8 cellular contexts compared by ENCODE assay signal in genomic region chr17:58659714-58660084, GRCh38. TPM values are rescaled to one million over a fixed set of nuclear protein-coding genes. Genes with fewer than 3 reads are reported as not detected.
DNase-seq lines count a peak whose midpoint lies in the region; ATAC-seq and TF ChIP-seq lines count a peak whose summit lies in the region.
"Not testable (repeated sequence)": the region's sequence is repeated elsewhere in the genome, so short reads cannot be mapped to it uniquely, and the experiment has no call there.

No MANE protein-coding gene starts in this region.

- POLR2A ChIA-PET in T-cell (lab: Charles Lee) = interaction anchor here (0.6 to 3.2 kb wide), 2 partner anchors 28 to 30 kb away, joined by 7 to 29 read pairs; no protein-coding TSS in a partner anchor

- DNase-seq in AG10803 (ENCODE audit: low read depth); HL-60 (ENCODE audit: low read depth in 1 of 2, low spot score in 1 of 2); T-cell; activated naive CD8-positive, alpha-beta T cell treated with anti-CD3 and anti-CD28 coated beads for 36 hours; effector memory CD8-positive, alpha-beta T cell; nephron progenitor cell; stimulated activated naive CD8-positive, alpha-beta T cell treated with anti-CD3 and anti-CD28 coated beads, Interleukin-15, amount 100 ng/mL, for 72 hours: not testable (repeated sequence)

- H3K4me3 Mint-ChIP-seq in T-cell (peak overlapping the region; percentile 78 to 87 (median 79)), nephron progenitor cell (peak overlapping the region; percentile 82)
- H3K4me3 Mint-ChIP-seq in activated naive CD8-positive, alpha-beta T cell treated with anti-CD3 and anti-CD28 coated beads for 36 hours = peak overlapping the region; percentile 75
- H3K4me3 Mint-ChIP-seq in effector memory CD8-positive, alpha-beta T cell = peak overlapping the region; percentile 78 to 91
- H3K4me3 Mint-ChIP-seq in stimulated activated naive CD8-positive, alpha-beta T cell treated with anti-CD3 and anti-CD28 coated beads, Interleukin-15, amount 100 ng/mL, for 72 hours = peak overlapping the region; percentile 65 to 70

- H3K27me3 Mint-ChIP-seq in T-cell; activated naive CD8-positive, alpha-beta T cell treated with anti-CD3 and anti-CD28 coated beads for 36 hours; effector memory CD8-positive, alpha-beta T cell; stimulated activated naive CD8-positive, alpha-beta T cell treated with anti-CD3 and anti-CD28 coated beads, Interleukin-15, amount 100 ng/mL, for 72 hours: not testable (repeated sequence)
- peaks cover 12% of the 10 kb centered on the region for H3K27me3 Mint-ChIP-seq in nephron progenitor cell (ENCODE audit: low read depth, poor library complexity)

- peaks cover 19 to 25% (median 20%) of the 10 kb centered on the region in 3 donors for H3K4me1 Mint-ChIP-seq in T-cell
- H3K4me1 Mint-ChIP-seq in activated naive CD8-positive, alpha-beta T cell treated with anti-CD3 and anti-CD28 coated beads for 36 hours = peaks cover 19% of the 10 kb centered on the region
- peaks cover 12 to 14% of the 10 kb centered on the region in 2 donors for H3K4me1 Mint-ChIP-seq in effector memory CD8-positive, alpha-beta T cell (ENCODE audit: low read depth in 2 of 2)
- peaks cover 13% of the 10 kb centered on the region for H3K4me1 Mint-ChIP-seq in nephron progenitor cell
- H3K4me1 Mint-ChIP-seq in stimulated activated naive CD8-positive, alpha-beta T cell treated with anti-CD3 and anti-CD28 coated beads, Interleukin-15, amount 100 ng/mL, for 72 hours = peaks cover 19% of the 10 kb centered on the region

- H3K27ac ChIP-seq in HL-60 (replicated peaks) = peak overlapping the region; percentile 94

- peak overlapping the region; percentile 49 for H3K4me3 ChIP-seq in AG10803 (ENCODE audit: low read length)
- peak overlapping the region; percentile 31 for H3K4me3 ChIP-seq in HL-60 (replicated peaks; ENCODE audit: insufficient read depth, low read length)
- peak overlapping the region; percentile 46 for H3K4me3 ChIP-seq in iPS-18c (ENCODE audit: insufficient read depth, low read depth, low read length)

- TF ChIP-seq CTCF in AG10803 (conservative IDR thresholded peaks at IDR 0.05; ENCODE audit: low read length); HL-60 (IDR thresholded peaks at IDR 0.05; ENCODE audit: insufficient read depth, low read length); nephron progenitor cell (IDR thresholded peaks at IDR 0.05): not testable (repeated sequence)

- ATAC-seq in T-cell (replicated peaks in 1 of 4) = peak in 3 of 4 experiments; percentile 6 to 17 (median 8)
- peak; percentile 2 for ATAC-seq in effector memory CD8-positive, alpha-beta T cell (replicated peaks)
- not testable (repeated sequence) for ATAC-seq in stimulated activated naive CD8-positive, alpha-beta T cell treated with anti-CD3 and anti-CD28 coated beads, Interleukin-15, amount 100 ng/mL, for 72 hours

- H3K36me3 Mint-ChIP-seq in T-cell; activated naive CD8-positive, alpha-beta T cell treated with anti-CD3 and anti-CD28 coated beads for 36 hours; nephron progenitor cell (ENCODE audit: low read depth): not testable (repeated sequence)
- H3K36me3 Mint-ChIP-seq in effector memory CD8-positive, alpha-beta T cell (ENCODE audit: insufficient read depth) = peaks cover 34% of the 10 kb centered on the region

- peak overlapping the region in 1 of 2 donors; percentile 96 for H3K27ac Mint-ChIP-seq in T-cell
- peak overlapping the region; percentile 100 for H3K27ac Mint-ChIP-seq in activated naive CD8-positive, alpha-beta T cell treated with anti-CD3 and anti-CD28 coated beads for 36 hours
- peak overlapping the region; percentile 99 to 100 for H3K27ac Mint-ChIP-seq in effector memory CD8-positive, alpha-beta T cell
- H3K27ac Mint-ChIP-seq in nephron progenitor cell = peak overlapping the region; percentile 100
- peak overlapping the region; percentile 100 for H3K27ac Mint-ChIP-seq in stimulated activated naive CD8-positive, alpha-beta T cell treated with anti-CD3 and anti-CD28 coated beads, Interleukin-15, amount 100 ng/mL, for 72 hours

- H3K9me3 ChIP-seq in iPS-18c (ENCODE audit: control insufficient read depth, insufficient read depth, low read length) = not testable (repeated sequence)

- CTCF ChIA-PET in T-cell (lab: Charles Lee) = interaction anchor here in 1 of 2 donors (0.9 to 1.2 kb wide), 2 partner anchors 28 to 51 kb away, joined by 3 read pairs; no protein-coding TSS in a partner anchor

- H3K27me3 ChIP-seq in HL-60 (ENCODE audit: insufficient read depth, poor library complexity, severe bottlenecking) = not testable (repeated sequence)

- H3K9me3 Mint-ChIP-seq in T-cell; activated naive CD8-positive, alpha-beta T cell treated with anti-CD3 and anti-CD28 coated beads for 36 hours; effector memory CD8-positive, alpha-beta T cell; nephron progenitor cell; stimulated activated naive CD8-positive, alpha-beta T cell treated with anti-CD3 and anti-CD28 coated beads, Interleukin-15, amount 100 ng/mL, for 72 hours: not testable (repeated sequence)

RNA-seq across cellular contexts. Expression of gene TEX14, which starts 32.1 kb away (rescaled TPM):
- total RNA-seq in T-cell = 1 to 10 TPM in 1 of 5 donors, under 1 TPM in 4; 0.59 to 1.2 (median 0.73) TPM
- total RNA-seq in activated naive CD8-positive, alpha-beta T cell treated with anti-CD3 and anti-CD28 coated beads for 36 hours = under 1 TPM; 0.10 to 0.14 TPM

RNA-seq across cellular contexts. Expression of gene RAD51C, which starts 32.7 kb away (rescaled TPM):
- total RNA-seq in T-cell = 10 to 100 TPM; 10.9 to 28.4 (median 18.1) TPM
- total RNA-seq in activated naive CD8-positive, alpha-beta T cell treated with anti-CD3 and anti-CD28 coated beads for 36 hours = 10 to 100 TPM; 77.3 to 86.7 TPM
